26 cellular contexts compared by ENCODE assay signal in the genomic region with DNA sequence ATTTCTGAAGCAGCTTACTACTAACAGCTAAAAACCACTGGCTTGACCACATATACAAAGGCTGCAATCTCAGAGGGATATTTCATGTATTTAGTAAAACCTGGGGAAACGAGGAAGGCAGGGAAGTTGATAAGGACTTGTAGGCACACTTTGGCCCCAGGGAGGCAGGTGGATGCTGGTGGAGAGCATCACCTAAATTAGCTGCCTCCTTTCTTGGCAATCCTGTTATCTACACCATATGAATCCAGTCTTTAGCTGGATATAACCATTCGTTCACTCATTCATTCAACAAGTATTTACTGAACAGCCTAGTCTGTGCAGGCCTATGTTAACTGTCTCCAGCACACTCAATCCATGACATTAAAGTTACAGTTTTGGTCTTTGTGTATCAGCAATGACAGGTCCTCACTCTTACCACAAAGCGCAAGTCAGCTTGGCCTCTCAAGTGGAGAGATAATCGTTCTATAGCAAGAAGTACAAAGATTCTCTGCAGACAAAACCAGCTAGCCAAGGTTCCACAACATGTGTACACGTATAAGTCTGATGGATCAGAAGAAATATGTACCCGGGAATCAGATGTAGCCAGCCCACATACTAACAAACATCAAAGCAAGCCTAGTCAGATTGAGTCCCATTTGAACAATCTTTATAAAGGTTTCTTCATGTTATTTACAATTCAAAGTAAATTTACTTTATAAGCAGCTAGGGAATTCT.
"Had no signal": no experiment of that assay in that cellular context is flagged by ENCODE, and none has a peak within 500 bp of the region (broad histone marks: within the 10 kb centered on the region; RNA-seq: fewer than 3 reads in every experiment).

No MANE protein-coding gene starts in this region.

- H3K27me3 ChIP-seq: body of pancreas, colonic mucosa, dorsolateral prefrontal cortex, suprapubic skin, tibial nerve had no signal

- H3K9me3 ChIP-seq: body of pancreas, colonic mucosa, lower lobe of right lung, suprapubic skin, tibial nerve had no signal

- H3K4me3 ChIP-seq: body of pancreas, colonic mucosa, dorsolateral prefrontal cortex, lower lobe of right lung, suprapubic skin, tibial nerve had no signal

- H3K27ac ChIP-seq: colonic mucosa, dorsolateral prefrontal cortex, lower lobe of right lung, suprapubic skin, tibial nerve had no signal

- DNase-seq: activated B cell treated with CpG ODN at 0.5 μM for 24 hours; activated CD4-positive, alpha-beta T cell treated with anti-CD3 and anti-CD28 coated beads for 36 hours; activated CD4-positive, alpha-beta T cell treated with anti-CD3 and anti-CD28 coated beads, Interleukin-2, amount 50 U/mL, for 48 hours; activated gamma-delta T cell; activated naive CD4-positive, alpha-beta T cell treated with anti-CD3 and anti-CD28 coated beads, Interleukin-2, amount 50 U/mL, for 16 hours; activated naive CD8-positive, alpha-beta T cell treated with anti-CD3 and anti-CD28 coated beads, Interleukin-2, amount 50 U/mL, for 24 hours; anterior cingulate cortex; body of pancreas; colonic mucosa; dorsolateral prefrontal cortex; effector memory CD8-positive, alpha-beta T cell; head of caudate nucleus; islet precursor cell; left colon; lower lobe of right lung; naive thymus-derived CD4-positive, alpha-beta T cell; occipital lobe; stimulated activated CD4-positive, alpha-beta T cell treated with anti-CD3 and anti-CD28 coated beads, Interleukin-12 subunit alpha, Interleukin-12 subunit beta, amount 100 ng/mL, for 4 hours; stimulated activated CD4-positive, alpha-beta T cell treated with anti-CD3 and anti-CD28 coated beads, Interleukin-4, amount 100 ng/mL, for 4 hours; stimulated activated naive CD8-positive, alpha-beta T cell treated with anti-CD3 and anti-CD28 coated beads, Interleukin-15, Interleukin-2, amounts not matched to agents 100 U/mL and 50 U/mL, for 24 hours; T1000 had no signal

- FAIRE-seq: endothelial cell of umbilical vein, frontal cortex had no signal

- ATAC-seq: activated CD4-positive, alpha-beta T cell treated with anti-CD3 and anti-CD28 coated beads for 36 hours; activated naive CD8-positive, alpha-beta T cell treated with anti-CD3 and anti-CD28 coated beads, Interleukin-2, amount 50 U/mL, for 24 hours; body of pancreas; effector memory CD8-positive, alpha-beta T cell; esophagus mucosa; left colon; naive thymus-derived CD4-positive, alpha-beta T cell; stimulated activated naive CD8-positive, alpha-beta T cell treated with anti-CD3 and anti-CD28 coated beads, Interleukin-15, Interleukin-2, amounts not matched to agents 100 U/mL and 50 U/mL, for 24 hours had no signal

- H3K36me3 ChIP-seq: colonic mucosa had no signal

- H3K4me1 ChIP-seq: colonic mucosa, suprapubic skin, tibial nerve had no signal
